2 cellular contexts compared by ENCODE assay signal in genomic region chr11:66429983-66430602, GRCh38.
TF ChIP-seq lines count a peak whose summit lies in the region.

No MANE protein-coding gene starts in this region.

TF ChIP-seq in HEK293, 187 proteins besides CTCF, POLR2A, EP300 and RAD21:
- TF ChIP-seq ZNF654 (tag by site-specific recombination; IDR thresholded peaks at IDR 0.05; ENCODE audit: low read depth) (peak; percentile 70), ZNF2 (tag by site-specific recombination; IDR thresholded peaks at IDR 0.05) (0 out of 2 replicates have a peak, but pooled peaks have one; percentile 59), ZEB2 (tag by site-specific recombination; IDR thresholded peaks at IDR 0.05) (no peak), ZNF658 (tag by site-specific recombination; IDR thresholded peaks at IDR 0.05) (no peak)

TF ChIP-seq in H1, 55 proteins besides CTCF, POLR2A, EP300 and RAD21:
- TF ChIP-seq CHD2 (IDR thresholded peaks at IDR 0.05; ENCODE audit: low read length): no peak
- TF ChIP-seq MAX (IDR thresholded peaks at IDR 0.05): peak; percentile 70
- TF ChIP-seq SUZ12 (IDR thresholded peaks at IDR 0.05; ENCODE audit: low read length): no peak
- TF ChIP-seq ATF2 (IDR thresholded peaks at IDR 0.05; ENCODE audit: low read length): 0 out of 2 replicates have a peak, but pooled peaks have one; percentile 11
- TF ChIP-seq CTBP2 (IDR thresholded peaks at IDR 0.05; ENCODE audit: borderline replicate concordance, insufficient read depth, insufficient read length, low read length): no peak
- TF ChIP-seq RXRA (IDR thresholded peaks at IDR 0.05; ENCODE audit: insufficient read depth, low read depth, low read length): no peak
- TF ChIP-seq NRF1 (IDR thresholded peaks at IDR 0.05; ENCODE audit: low read depth, low read length): no peak
- no peak for TF ChIP-seq RFX5 (IDR thresholded peaks at IDR 0.05; ENCODE audit: borderline replicate concordance, low read depth, low read length)
- TF ChIP-seq, protein P1, sequence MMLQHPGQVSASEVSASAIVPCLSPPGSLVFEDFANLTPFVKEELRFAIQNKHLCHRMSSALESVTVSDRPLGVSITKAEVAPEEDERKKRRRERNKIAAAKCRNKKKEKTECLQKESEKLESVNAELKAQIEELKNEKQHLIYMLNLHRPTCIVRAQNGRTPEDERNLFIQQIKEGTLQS (IDR thresholded peaks at IDR 0.05; ENCODE audit: insufficient read depth, low read depth, low read length): no peak
- no peak for TF ChIP-seq JUN (IDR thresholded peaks at IDR 0.05; ENCODE audit: low read depth, low read length)
TF ChIP-seq in H1: peak in this region for 2.
